ENCODE assay signal across 9 cellular contexts in genomic region chr10:114824396-114824795, GRCh38. TPM values are rescaled to one million over a fixed set of nuclear protein-coding genes. Genes with fewer than 3 reads are reported as not detected.
DNase-seq lines count a peak whose midpoint lies in the region; ATAC-seq, FAIRE-seq and TF ChIP-seq lines count a peak whose summit lies in the region.
"Had no signal": no experiment of that assay in that cellular context is flagged by ENCODE, and none has a peak within 500 bp of the region (broad histone marks: within the 10 kb centered on the region; RNA-seq: fewer than 3 reads in every experiment).

No MANE protein-coding gene starts in this region.

- no peaks in the 10 kb centered on the region for H3K9me3 Mint-ChIP-seq in osteocyte (ENCODE audit: unreplicated experiment)

- BruUV-seq in PC-3 (replicated peaks; lab: Mats Ljungman, UMichigan) (no TSS peak), endothelial cell of umbilical vein (replicated peaks; lab: Mats Ljungman, UMichigan) (no TSS peak)

- H3K4me3 Mint-ChIP-seq in osteocyte (ENCODE audit: unreplicated experiment) = peak overlapping the region; percentile 68

- H4K20me1 ChIP-seq in DOHH2 (ENCODE audit: control insufficient read depth, insufficient read depth, low read depth, low read length) (no peaks in the 10 kb centered on the region), PC-3 (ENCODE audit: low read length) (no peaks in the 10 kb centered on the region), endothelial cell of umbilical vein (replicated peaks; ENCODE audit: control insufficient read depth, extremely low read depth, insufficient read depth, low read length) (peaks cover 8% of the 10 kb centered on the region)

- H3K36me3 ChIP-seq in DOHH2 (ENCODE audit: control insufficient read depth, low read length) = peaks cover 4% of the 10 kb centered on the region; the same call in 1 of the 2 replicates
- no peaks in the 10 kb centered on the region for H3K36me3 ChIP-seq in PC-3 (ENCODE audit: low read depth, low read length)
- no peaks in the 10 kb centered on the region for H3K36me3 ChIP-seq in endothelial cell of umbilical vein (ENCODE audit: control insufficient read depth in 2 of 2, extremely low read depth in 1 of 2, insufficient read depth in 2 of 2, low read length in 2 of 2)

- H3K79me2 ChIP-seq in DOHH2 (ENCODE audit: control insufficient read depth, low read length) (peaks cover 66% of the 10 kb centered on the region), PC-3 (ENCODE audit: low read length) (peaks cover 64% of the 10 kb centered on the region), endothelial cell of umbilical vein (ENCODE audit: control insufficient read depth, insufficient read depth, low read length) (peaks cover 74% of the 10 kb centered on the region)

- H3K27ac ChIP-seq in DOHH2 (ENCODE audit: low read depth, low read length) = no peak overlapping the region
- H3K27ac ChIP-seq in PC-3 (ENCODE audit: low read length) = no peak overlapping the region
- no peak overlapping the region for H3K27ac ChIP-seq in endothelial cell of umbilical vein (ENCODE audit: insufficient read depth, low read depth, low read length)

- peaks cover 18% of the 10 kb centered on the region for H3K36me3 Mint-ChIP-seq in osteocyte (ENCODE audit: unreplicated experiment)

- H3K9me2 ChIP-seq in DOHH2 (replicated peaks; ENCODE audit: control insufficient read depth, low read length) (no peaks in the 10 kb centered on the region), PC-3 (replicated peaks; ENCODE audit: low read length) (no peaks in the 10 kb centered on the region)

- no peak for TF ChIP-seq POLR2A in endothelial cell of umbilical vein (IDR thresholded peaks at IDR 0.05; ENCODE audit: low read depth, low read length)

- no peak for TF ChIP-seq CTCF in DOHH2 (IDR thresholded peaks at IDR 0.05; ENCODE audit: low read depth, low read length, poor library complexity, severe bottlenecking)
- no peak for TF ChIP-seq CTCF in PC-3 (conservative IDR thresholded peaks at IDR 0.05; ENCODE audit: low read depth, low read length)
- TF ChIP-seq CTCF in endothelial cell of umbilical vein (IDR thresholded peaks at IDR 0.05; ENCODE audit: extremely low read depth in 1 of 2, insufficient read depth in 1 of 2, low read depth in 1 of 2, low read length in 2 of 2) = no peak
- no peak for TF ChIP-seq CTCF in osteocyte (IDR thresholded peaks at IDR 0.05)

- H2AFZ ChIP-seq in PC-3 (ENCODE audit: low read length) = no peak overlapping the region
- no peak overlapping the region for H2AFZ ChIP-seq in endothelial cell of umbilical vein (ENCODE audit: low read depth, low read length)

- 0 out of 2 replicates have a peak, but pooled peaks cover 3% of the 10 kb centered on the region for H3F3A ChIP-seq in DOHH2 (ENCODE audit: control insufficient read depth, insufficient read depth)
- H3F3A ChIP-seq in PC-3 (ENCODE audit: low read length, unreplicated experiment) = no peaks in the 10 kb centered on the region

- CTCF ChIA-PET in PC-3 (lab: Charles Lee) (no interaction called here), endothelial cell of umbilical vein (lab: Charles Lee) (interaction anchor here (0.9 kb wide), 1 partner anchor 521 kb away, joined by 3 read pairs; no protein-coding TSS in a partner anchor)

- no peak overlapping the region for H3K9ac ChIP-seq in PC-3 (ENCODE audit: low read length)
- no peak overlapping the region for H3K9ac ChIP-seq in endothelial cell of umbilical vein (replicated peaks; ENCODE audit: extremely low read depth, insufficient read depth, low read length)

- peaks cover 76% of the 10 kb centered on the region for H3K4me1 Mint-ChIP-seq in osteocyte (ENCODE audit: unreplicated experiment)

- dilution Hi-C loops in endothelial cell of umbilical vein (cut with MboI; ENCODE audit: extremely low pct_ligation_motif_present, low sequenced_read_pairs) = no loop called here

- POLR2A ChIA-PET in PC-3 (lab: Charles Lee; ENCODE audit: unreplicated experiment) = no interaction called here
- POLR2A ChIA-PET in endothelial cell of umbilical vein (lab: Charles Lee) = no interaction called here

- DNase-seq in PC-3 = no peak
- DNase-seq in endothelial cell of umbilical vein (ENCODE audit: low read depth, low spot score) = peak; percentile 29
- no peak for DNase-seq in osteocyte (ENCODE audit: extremely low spot score, unreplicated experiment)
- no peak for DNase-seq in COR-L47 (lab: John Stamatoyannopoulos, UW)
- no peak for DNase-seq in COLO829 (ENCODE audit: low spot score)
- DNase-seq: MV-4-11, right cardiac atrium had no signal

- no peaks in the 10 kb centered on the region for H3K27me3 Mint-ChIP-seq in osteocyte (ENCODE audit: unreplicated experiment)

- H3K4me2 ChIP-seq in DOHH2 (ENCODE audit: low read length) (peak overlapping the region; percentile 91), PC-3 (ENCODE audit: low read length) (peak overlapping the region; percentile 96; the same call in 1 of the 2 replicates), endothelial cell of umbilical vein (ENCODE audit: insufficient read depth, low read length) (peak overlapping the region; percentile 98)

- H3K4me1 ChIP-seq in DOHH2 (ENCODE audit: control insufficient read depth, low read length) = peaks cover 24% of the 10 kb centered on the region
- peaks cover 28% of the 10 kb centered on the region for H3K4me1 ChIP-seq in PC-3 (ENCODE audit: insufficient read depth, low read length)
- H3K4me1 ChIP-seq in endothelial cell of umbilical vein (ENCODE audit: control insufficient read depth, extremely low read depth, insufficient read depth, low read length) = peaks cover 36% of the 10 kb centered on the region

- intact Hi-C loops in PC-3 (cut with micrococcal nuclease) (loop anchor here (5.0 kb wide), 1 partner anchor 33 kb away; no protein-coding TSS in a partner anchor), endothelial cell of umbilical vein (cut with micrococcal nuclease) (loop anchor here (5.0 kb wide), 2 partner anchors 103 to 652 kb away; partner anchors contain the start of gene CCDC186)

- H3K4me3 ChIP-seq in DOHH2 (ENCODE audit: low read length) = no peak overlapping the region
- H3K4me3 ChIP-seq in PC-3 (ENCODE audit: low read length) = no peak overlapping the region
- H3K4me3 ChIP-seq in endothelial cell of umbilical vein (replicated peaks in 1 of 3; ENCODE audit: insufficient read depth in 1 of 3, low read depth in 1 of 3, low read length in 3 of 3) = peak overlapping the region in 2 of 3 experiments; percentile 7 to 38

- peak overlapping the region; percentile 75 for H3K27ac Mint-ChIP-seq in osteocyte (ENCODE audit: unreplicated experiment)

- no peaks in the 10 kb centered on the region for H3K27me3 ChIP-seq in DOHH2 (ENCODE audit: control insufficient read depth, low read length)
- H3K27me3 ChIP-seq in PC-3 (ENCODE audit: low read length) = no peaks in the 10 kb centered on the region
- no peaks in the 10 kb centered on the region for H3K27me3 ChIP-seq in endothelial cell of umbilical vein (ENCODE audit: control insufficient read depth in 2 of 2, insufficient read depth in 2 of 2, low read length in 2 of 2)

- ATAC-seq in PC-3 (no peak), GM21360 (IDR thresholded peaks at IDR 0.05; ENCODE audit: unreplicated experiment) (no peak)
- ATAC-seq: right cardiac atrium had no signal

- no peaks in the 10 kb centered on the region for H3K9me3 ChIP-seq in DOHH2 (ENCODE audit: control insufficient read depth, insufficient read depth, low read length)
- H3K9me3 ChIP-seq in PC-3 (ENCODE audit: low read length) = no peaks in the 10 kb centered on the region
- H3K9me3 ChIP-seq in endothelial cell of umbilical vein (replicated peaks; ENCODE audit: control insufficient read depth, insufficient read depth, low read length) = no peaks in the 10 kb centered on the region

- H3K9me1 ChIP-seq in endothelial cell of umbilical vein (replicated peaks; ENCODE audit: control insufficient read depth, extremely low read depth, insufficient read depth, low read length) = no peaks in the 10 kb centered on the region

- no peak for FAIRE-seq in endothelial cell of umbilical vein (lab: Jason Lieb, UNC)

TF ChIP-seq in endothelial cell of umbilical vein, 7 proteins besides CTCF, POLR2A, EP300 and RAD21:
- TF ChIP-seq POLR2AphosphoS5 (IDR thresholded peaks at IDR 0.05; ENCODE audit: insufficient read depth, low read depth, low read length) (no peak), EZH2 (IDR thresholded peaks at IDR 0.05; ENCODE audit: borderline replicate concordance, low read depth, low read length, severe bottlenecking) (no peak), FOS (IDR thresholded peaks at IDR 0.05; ENCODE audit: borderline replicate concordance, insufficient read depth, low read length) (no peak), MAX (IDR thresholded peaks at IDR 0.05; ENCODE audit: insufficient read depth, insufficient read length) (no peak), GATA2 (IDR thresholded peaks at IDR 0.05; ENCODE audit: insufficient read depth, insufficient read length, low read depth, low read length) (no peak), JUN (IDR thresholded peaks at IDR 0.05; ENCODE audit: borderline replicate concordance, insufficient read depth, insufficient read length, low read depth) (no peak), MYC (IDR thresholded peaks at IDR 0.05; ENCODE audit: low read depth, low read length) (no peak)

RNA-seq across cellular contexts. Expression of gene FHIP2A, which starts 2.8 kb away (rescaled TPM):
- total RNA-seq in PC-3 (2014; rRNA removed) (3.7 and 4.6 TPM in 2 replicates), endothelial cell of umbilical vein (34.8 and 39.6 TPM in 2 replicates), osteocyte (50.2 and 59.3 TPM in 2 replicates)
- 10.5 and 13.3 TPM in 2 replicates for polyA plus RNA-seq in endothelial cell of umbilical vein
- 8.3 and 8.7 TPM in 2 replicates for polyA plus RNA-seq in endothelial cell of umbilical vein (2011; cell fraction: cytosol; rRNA removed)
- 50.7 and 58.3 TPM in 2 replicates for polyA plus RNA-seq in endothelial cell of umbilical vein (2011; cell fraction: nucleus; rRNA removed)
- 21.1 and 24.6 TPM in 2 replicates for polyA plus RNA-seq in endothelial cell of umbilical vein (2012)
- polyA minus RNA-seq in endothelial cell of umbilical vein = 30.5 and 39.0 TPM in 2 replicates
- 18.3 TPM for polyA minus RNA-seq in endothelial cell of umbilical vein (2011; cell fraction: cytosol; rRNA and poly(A)+ RNA removed)
- polyA minus RNA-seq in endothelial cell of umbilical vein (2011; cell fraction: nucleus; rRNA and poly(A)+ RNA removed) = 59.9 and 64.7 TPM in 2 replicates

Comparison
In these comparisons a context has a peak if more than half of its experiments do, and no peak if none do; other contexts are left out.
1. H3K4me3 ChIP-seq: peak in endothelial cell of umbilical vein (2 of 3); none in DOHH2 (single experiment) and PC-3 (single experiment).
2. Peak in every context shown above with its lines, with median percentiles within 50 percentile points of each other: H3K4me2 ChIP-seq.